24 cellular contexts compared by ENCODE assay signal in genomic region chr2:104840916-104841315, GRCh38. TPM values are rescaled to one million over a fixed set of nuclear protein-coding genes. Genes with fewer than 3 reads are reported as not detected.
"Had no signal": no experiment of that assay in that cellular context is flagged by ENCODE, and none has a peak within 500 bp of the region (broad histone marks: within the 10 kb centered on the region; RNA-seq: fewer than 3 reads in every experiment).

No MANE protein-coding gene starts in this region.

- H3K4me1 ChIP-seq: colonic mucosa, foreskin keratinocyte had no signal

- H3K9me3 ChIP-seq: colonic mucosa, esophagus muscularis mucosa, gastroesophageal sphincter, heart right ventricle, psoas muscle, spleen, suprapubic skin had no signal

- DNase-seq: central memory CD4-positive, alpha-beta T cell; colonic mucosa; effector memory CD4-positive, alpha-beta T cell; foreskin keratinocyte; glutamatergic neuron; heart right ventricle; hippocampal formation; natural killer cell; ovary; posterior cingulate gyrus; psoas muscle; spleen; stimulated activated naive B cell treated with anti-CD40 and anti-IgM and Interleukin-4, amounts not matched to agents 10 μg/mL and 1 μg/mL and 100 μg/mL, for 72 hours had no signal

- H3K36me3 ChIP-seq: colonic mucosa, esophagus muscularis mucosa, gastroesophageal sphincter, heart right ventricle, ovary, spleen, suprapubic skin had no signal

- H3K27me3 ChIP-seq: ovary had no signal

- H3K4me3 ChIP-seq: colonic mucosa, esophagus muscularis mucosa, gastroesophageal sphincter, heart right ventricle, lung, ovary, psoas muscle, skin epidermis, spleen, suprapubic skin had no signal

- H3K27ac ChIP-seq: colonic mucosa, esophagus muscularis mucosa, foreskin keratinocyte, gastroesophageal sphincter, heart right ventricle, ovary, psoas muscle, skin epidermis, spleen, suprapubic skin had no signal

- ATAC-seq: foreskin keratinocyte; gastroesophageal sphincter; heart right ventricle; left lobe of liver; natural killer cell; psoas muscle; stimulated activated naive B cell treated with anti-CD40 and anti-IgM and Interleukin-4, amounts not matched to agents 10 μg/mL and 1 μg/mL and 100 μg/mL, for 72 hours had no signal

RNA-seq across cellular contexts. Expression of gene POU3F3, which starts 13.0 kb away (rescaled TPM):
- total RNA-seq: endothelial cell of umbilical vein, fibroblast of lung, foreskin keratinocyte, left lobe of liver, liver, mononuclear cell, natural killer cell, psoas muscle, spleen had no signal
- polyA plus RNA-seq: endothelial cell of umbilical vein, foreskin keratinocyte, liver, lung, ovary, spleen, urinary bladder had no signal
